Comparison of ENCODE assay signal across 8 cellular contexts in genomic region chr12:19757317-19757877, GRCh38.
DNase-seq lines count a peak whose midpoint lies in the region; ATAC-seq, FAIRE-seq and TF ChIP-seq lines count a peak whose summit lies in the region.

No MANE protein-coding gene starts in this region.

- FAIRE-seq in GM19239 (lab: Jason Lieb, UNC): no peak

- no peak overlapping the region for H3K27ac ChIP-seq in thyroid gland

- H3K9me3 ChIP-seq in thyroid gland: no peaks in the 10 kb centered on the region

- TF ChIP-seq POLR2A in thyroid gland (IDR thresholded peaks at IDR 0.05): no peak

- DNase-seq in GM04504 (ENCODE audit: low read depth) (peak; percentile 25), HT1080 (ENCODE audit: low read depth) (peak; percentile 16), SK-N-DZ (ENCODE audit: low spot score) (peak; percentile 50), left cardiac atrium (no peak), thyroid gland (no peak), GM19239 (ENCODE audit: insufficient read length, low spot score) (no peak)
- no peak for DNase-seq in activated effector memory CD4-positive, alpha-beta T cell treated with anti-CD3 and anti-CD28 coated beads, Interleukin-2, amount 50 U/mL, for 16 hours

- 50 to 51% methylated on average over 7 of the region's 7 CpGs for WGBS in thyroid gland, 2 donors

- no peaks in the 10 kb centered on the region for H3K27me3 ChIP-seq in thyroid gland

- intact Hi-C loops in left cardiac atrium (cut with DNase I) (loop anchor here in 1 of 2 donors (5.0 to 10.0 kb wide), 2 partner anchors 140 to 867 kb away; no protein-coding TSS in a partner anchor), thyroid gland (cut with DNase I) (no loop called here)

- TF ChIP-seq CTCF in thyroid gland (IDR thresholded peaks at IDR 0.05): peak in 5 of 6 experiments; percentile 16 to 64 (median 61)

- H3K4me1 ChIP-seq in thyroid gland: no peaks in the 10 kb centered on the region

- ATAC-seq in left cardiac atrium (peak; percentile 32 to 65), HG03135 (IDR thresholded peaks at IDR 0.05; ENCODE audit: unreplicated experiment) (no peak)

- no peaks in the 10 kb centered on the region for H3K36me3 ChIP-seq in thyroid gland

- no peak overlapping the region for H3K4me3 ChIP-seq in thyroid gland (replicated peaks in 1 of 3)

Comparison
In these comparisons a context has a peak if more than half of its experiments do, and no peak if none do; other contexts are left out.
1. DNase-seq: peak in GM04504 (single experiment), HT1080 (single experiment) and SK-N-DZ (single experiment); none in left cardiac atrium (single experiment), thyroid gland (0 of 2), GM19239 (single experiment) and activated effector memory CD4-positive, alpha-beta T cell treated with anti-CD3 and anti-CD28 coated beads, Interleukin-2, amount 50 U/mL, for 16 hours (single experiment).